ENCODE assay signal across 15 cellular contexts in the genomic region with DNA sequence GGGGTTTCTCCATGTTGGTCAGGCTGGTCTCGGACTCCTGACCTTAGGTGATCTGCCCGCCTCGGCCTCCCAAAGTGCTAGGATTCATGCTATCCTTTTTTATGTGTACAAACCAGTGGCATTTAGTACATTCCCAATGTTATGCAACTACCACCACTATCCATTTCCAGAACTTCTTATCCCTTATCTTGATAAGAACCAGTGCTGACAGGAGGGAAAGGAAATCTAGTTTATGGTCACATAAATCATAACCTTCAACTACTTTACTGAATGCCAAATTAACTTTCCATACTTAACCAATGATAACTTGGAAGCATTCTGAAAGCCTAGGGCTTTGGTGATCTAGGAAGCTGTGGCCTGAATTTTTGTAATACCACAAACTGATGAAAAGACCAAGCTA.
"Had no signal": no experiment of that assay in that cellular context is flagged by ENCODE, and none has a peak within 500 bp of the region (broad histone marks: within the 10 kb centered on the region; RNA-seq: fewer than 3 reads in every experiment).

No MANE protein-coding gene starts in this region.

- FAIRE-seq: urothelium cell line had no signal

- H3K4me1 Mint-ChIP-seq: memory B cell had no signal

- H3K9me3 Mint-ChIP-seq: memory B cell; natural killer cell treated with Interleukin-12 subunit alpha and Interleukin-12 subunit beta and Interleukin-15 and Interleukin-18, amount 100 ng/mL, for 72 hours; stimulated activated naive B cell treated with anti-CD40 and anti-IgM and Interleukin-4, amounts not matched to agents 10 μg/mL and 1 μg/mL and 100 μg/mL, for 72 hours had no signal

- H3K4me3 ChIP-seq: dorsolateral prefrontal cortex, thyroid gland had no signal

- H3K27ac ChIP-seq: dorsolateral prefrontal cortex, thyroid gland had no signal

- DNase-seq: activated CD4-positive, alpha-beta T cell treated with anti-CD3 and anti-CD28 coated beads, Interleukin-2, amount 50 U/mL, for 4 hours; activated naive CD4-positive, alpha-beta T cell; activated T-cell treated with anti-CD3 and anti-CD28 coated beads for 4 hours; dorsolateral prefrontal cortex; kidney glomerular epithelial cell; left ventricle myocardium superior; nucleus accumbens; stimulated activated CD4-positive, alpha-beta T cell treated with anti-CD3 and anti-CD28 coated beads, Interleukin-15, amount 100 ng/mL, for 24 hours; stimulated activated CD4-positive, alpha-beta T cell treated with anti-CD3 and anti-CD28 coated beads, Interleukin-4, amount 100 ng/mL, for 1 hour; stimulated activated naive B cell treated with anti-CD40 and anti-IgM and Interleukin-4, amounts not matched to agents 10 μg/mL and 1 μg/mL and 100 μg/mL, for 72 hours; T-helper 9 cell; thyroid gland had no signal

- H3K4me3 Mint-ChIP-seq: memory B cell; natural killer cell treated with Interleukin-12 subunit alpha and Interleukin-12 subunit beta and Interleukin-15 and Interleukin-18, amount 100 ng/mL, for 72 hours; stimulated activated naive B cell treated with anti-CD40 and anti-IgM and Interleukin-4, amounts not matched to agents 10 μg/mL and 1 μg/mL and 100 μg/mL, for 72 hours had no signal

- H3K27me3 Mint-ChIP-seq: memory B cell; natural killer cell treated with Interleukin-12 subunit alpha and Interleukin-12 subunit beta and Interleukin-15 and Interleukin-18, amount 100 ng/mL, for 72 hours; stimulated activated naive B cell treated with anti-CD40 and anti-IgM and Interleukin-4, amounts not matched to agents 10 μg/mL and 1 μg/mL and 100 μg/mL, for 72 hours had no signal

- H3K27ac Mint-ChIP-seq: memory B cell; stimulated activated naive B cell treated with anti-CD40 and anti-IgM and Interleukin-4, amounts not matched to agents 10 μg/mL and 1 μg/mL and 100 μg/mL, for 72 hours had no signal
